Comparison of ENCODE assay signal across 28 cellular contexts in the genomic region with DNA sequence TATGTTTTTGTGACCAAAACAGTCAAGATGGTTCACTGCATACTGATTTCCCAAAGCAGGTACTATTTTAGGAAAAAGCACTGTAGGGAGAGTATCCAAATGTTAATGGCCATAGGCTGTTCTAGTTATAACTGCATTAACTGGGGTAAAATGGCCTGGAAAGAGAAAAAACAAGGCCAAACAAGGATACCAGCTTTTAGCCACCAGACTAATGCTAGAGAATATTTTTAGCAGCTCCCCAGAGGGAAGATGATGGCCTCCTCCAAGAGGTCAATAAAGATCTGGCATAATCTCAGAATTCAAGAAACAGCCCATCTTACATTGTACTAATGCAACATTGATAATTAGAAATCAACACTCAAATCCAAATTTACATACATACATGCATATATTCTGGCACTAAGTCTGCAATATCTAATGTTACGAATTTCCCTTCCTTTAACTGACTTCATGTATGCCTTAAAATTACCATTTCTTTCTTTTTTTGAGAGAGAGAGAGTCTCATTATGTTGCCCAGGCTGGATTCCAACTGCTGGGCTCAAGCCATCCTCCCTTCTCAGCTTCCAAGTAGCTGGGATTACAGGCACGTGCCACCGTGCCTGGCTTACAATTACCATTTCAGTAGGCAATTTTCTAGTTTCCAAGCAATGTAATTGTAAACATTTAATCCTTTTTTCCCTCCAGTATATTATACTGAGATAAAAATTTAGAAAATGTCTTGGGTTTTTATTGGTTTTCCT. TPM values are rescaled to one million over a fixed set of nuclear protein-coding genes. Genes with fewer than 3 reads are reported as not detected.
A peak's percentile ranks its signal among the peaks of the same experiment; 100 is the strongest.
DNase-seq lines count a peak whose midpoint lies in the region; ATAC-seq, FAIRE-seq and TF ChIP-seq lines count a peak whose summit lies in the region.
"Had no signal": no experiment of that assay in that cellular context is flagged by ENCODE, and none has a peak within 500 bp of the region (broad histone marks: within the 10 kb centered on the region; RNA-seq: fewer than 3 reads in every experiment).

No MANE protein-coding gene starts in this region.

- no peak overlapping the region for H3K4me3 ChIP-seq in bronchial epithelial cell (ENCODE audit: low read depth, low read length)
- H3K4me3 ChIP-seq in left ventricle myocardium inferior, result no peak overlapping the region
- no peak overlapping the region for H3K4me3 ChIP-seq in brain microvascular endothelial cell (ENCODE audit: low read depth, low read length)
- H3K4me3 ChIP-seq: A549, adrenal gland, gastrocnemius medialis, HAP-1, ovary, right lobe of liver, upper lobe of right lung had no signal

- H3K9me3 ChIP-seq in left ventricle myocardium inferior (replicated peaks), result no peaks in the 10 kb centered on the region
- H3K9me3 ChIP-seq: A549, adrenal gland, gastrocnemius medialis, HAP-1, ovary, right lobe of liver, upper lobe of right lung had no signal

- intact Hi-C loops in Right ventricle myocardium inferior (cut with DNase I) (no loop called here), cardiac septum (cut with DNase I) (no loop called here), left ventricle myocardium inferior (cut with micrococcal nuclease) (no loop called here)

- FAIRE-seq in bronchial epithelial cell (lab: Jason Lieb, UNC), result peak; percentile 28
- FAIRE-seq: A549, GM18507 had no signal

- H3K27ac ChIP-seq in left ventricle myocardium inferior (replicated peaks) (peak overlapping the region; percentile 36), brain microvascular endothelial cell (no peak overlapping the region)
- H3K27ac ChIP-seq: A549, adrenal gland, gastrocnemius medialis, ovary, right lobe of liver, upper lobe of right lung had no signal

- H3K36me3 ChIP-seq in bronchial epithelial cell (ENCODE audit: control insufficient read depth, insufficient read depth, low read length) (peaks cover 6% of the 10 kb centered on the region), left ventricle myocardium inferior (peaks cover 32% of the 10 kb centered on the region), brain microvascular endothelial cell (replicated peaks) (peaks cover 10% of the 10 kb centered on the region)
- H3K36me3 ChIP-seq: ovary had no signal

- DNase-seq in Right ventricle myocardium inferior (ENCODE audit: missing footprints), result peak; percentile 56
- no peak for DNase-seq in cardiac septum (ENCODE audit: low spot score)
- DNase-seq in bronchial epithelial cell (ENCODE audit: low read depth), result no peak
- no peak for DNase-seq in left ventricle myocardium inferior
- peak; percentile 53 for DNase-seq in superior temporal gyrus (ENCODE audit: extremely low spot score)
- no peak for DNase-seq in brain microvascular endothelial cell
- DNase-seq: activated CD4-positive, alpha-beta memory T cell treated with anti-CD3 and anti-CD28 coated beads for 36 hours; activated effector memory CD4-positive, alpha-beta T cell treated with anti-CD3 and anti-CD28 coated beads, Interleukin-2, amount 50 U/mL, for 16 hours; adrenal gland; Calu3; effector CD4-positive, alpha-beta T cell; gastrocnemius medialis; kidney glomerular epithelial cell; NCI-H146; NCI-H2171; NCI-H526 treated with DMSO at 0.1 percent for 48 hours; ovary; right lobe of liver; stimulated activated CD8-positive, alpha-beta memory T cell treated with anti-CD3 and anti-CD28 coated beads, Interleukin-4, amount 100 ng/mL, for 48 hours; T-helper 9 cell; upper lobe of right lung had no signal

- in situ Hi-C loops in brain microvascular endothelial cell (cut with HindIII; ENCODE audit: low pct_ligation_motif_present, low sequenced_read_pairs), result no loop called here

- H3K4me1 ChIP-seq in left ventricle myocardium inferior, result peaks cover 22% of the 10 kb centered on the region
- H3K4me1 ChIP-seq: A549, adrenal gland, upper lobe of right lung had no signal

- no peaks in the 10 kb centered on the region for H3K27me3 ChIP-seq in bronchial epithelial cell (ENCODE audit: control insufficient read depth, insufficient read depth, low read length)
- H3K27me3 ChIP-seq in left ventricle myocardium inferior (ENCODE audit: low read depth), result no peaks in the 10 kb centered on the region
- H3K27me3 ChIP-seq in brain microvascular endothelial cell (replicated peaks), result no peaks in the 10 kb centered on the region
- H3K27me3 ChIP-seq: adrenal gland, gastrocnemius medialis, ovary, right lobe of liver, upper lobe of right lung had no signal

- TF ChIP-seq CTCF in bronchial epithelial cell (IDR thresholded peaks at IDR 0.05; ENCODE audit: insufficient read depth, low read length, severe bottlenecking) (no peak), left ventricle myocardium inferior (IDR thresholded peaks at IDR 0.05; ENCODE audit: borderline replicate concordance) (no peak), brain microvascular endothelial cell (IDR thresholded peaks at IDR 0.05; ENCODE audit: low read depth, low read length, missing control alignments) (no peak)

- ATAC-seq in Right ventricle myocardium inferior (no peak), HG02970 (IDR thresholded peaks at IDR 0.05; ENCODE audit: low FRiP score, unreplicated experiment) (no peak), GM18517 (IDR thresholded peaks at IDR 0.05; ENCODE audit: unreplicated experiment) (no peak)
- ATAC-seq: A549; gastrocnemius medialis; natural killer cell treated with Interleukin-12 subunit alpha and Interleukin-12 subunit beta and Interleukin-15 and Interleukin-18, amount 100 ng/mL, for 72 hours; right lobe of liver; upper lobe of right lung; WTC11 had no signal

RNA-seq across cellular contexts. Expression of a gene that starts 9.3 kb away (rescaled TPM):
- total RNA-seq in Right ventricle myocardium inferior (969 TPM), cardiac septum (890 TPM), bronchial epithelial cell (124 and 176 TPM in 2 replicates), left ventricle myocardium inferior (1,008 TPM)

RNA-seq across cellular contexts. Expression of a gene that starts 28.4 kb away (rescaled TPM):
- total RNA-seq in Right ventricle myocardium inferior (15.5 TPM), cardiac septum (40.3 TPM), bronchial epithelial cell (6.4 and 11.3 TPM in 2 replicates), left ventricle myocardium inferior (12.2 TPM)
- total RNA-seq: activated CD4-positive, alpha-beta memory T cell treated with anti-CD3 and anti-CD28 coated beads for 36 hours; natural killer cell treated with Interleukin-12 subunit alpha and Interleukin-12 subunit beta and Interleukin-15 and Interleukin-18, amount 100 ng/mL, for 72 hours had no signal

RNA-seq across cellular contexts. Expression of a gene that starts 50.3 kb away (rescaled TPM):
- total RNA-seq in Right ventricle myocardium inferior, result 45.2 TPM
- total RNA-seq in cardiac septum, result 57.4 TPM
- 96.9 and 118 TPM in 2 replicates for total RNA-seq in bronchial epithelial cell
- total RNA-seq in left ventricle myocardium inferior, result 52.3 TPM

Comparison
In these comparisons a context has a peak if more than half of its experiments do, and no peak if none do; other contexts are left out.
1. DNase-seq: peak in Right ventricle myocardium inferior (single experiment) and superior temporal gyrus (single experiment); none in cardiac septum (single experiment), bronchial epithelial cell (single experiment), left ventricle myocardium inferior (single experiment) and brain microvascular endothelial cell (single experiment).